Comparison of ENCODE assay signal across 1 cellular context in genomic region chr17:75783803-75784472, GRCh38.
TF ChIP-seq lines count a peak whose summit lies in the region.

No MANE protein-coding gene starts in this region.

TF ChIP-seq in K562, 482 proteins besides CTCF, POLR2A, EP300 and RAD21 (continued from another document and continues in another):
- TF ChIP-seq ZNF75A (CRISPR knock-in tag; IDR thresholded peaks at IDR 0.05), result 0 out of 2 replicates have a peak, but pooled peaks have one; percentile 7
- TF ChIP-seq STAG1 (CRISPR knock-in tag; IDR thresholded peaks at IDR 0.05; ENCODE audit: borderline replicate concordance), result no peak
- TF ChIP-seq SMARCA5 (IDR thresholded peaks at IDR 0.05), result no peak
- TF ChIP-seq SLC30A9 (CRISPR knock-in tag; IDR thresholded peaks at IDR 0.05), result no peak
- no peak for TF ChIP-seq SREBF2 (CRISPR knock-in tag; IDR thresholded peaks at IDR 0.05)
- no peak for TF ChIP-seq SIN3A (IDR thresholded peaks at IDR 0.05; ENCODE audit: borderline replicate concordance in 2 of 2, control insufficient read depth in 1 of 2, low read depth in 2 of 2, low read length in 2 of 2)
- TF ChIP-seq EHMT2 (IDR thresholded peaks at IDR 0.05), result no peak
- TF ChIP-seq CC2D1A (IDR thresholded peaks at IDR 0.05), result no peak
- no peak for TF ChIP-seq PPARD (CRISPR knock-in tag; IDR thresholded peaks at IDR 0.05)
- TF ChIP-seq CCAR2 (IDR thresholded peaks at IDR 0.05; ENCODE audit: low read depth, low read length), result no peak
- no peak for TF ChIP-seq ZNF239 (CRISPR knock-in tag; IDR thresholded peaks at IDR 0.05)
- TF ChIP-seq TAF15 (IDR thresholded peaks at IDR 0.05; ENCODE audit: low read depth, low read length), result no peak
- no peak for TF ChIP-seq BRCA1 (IDR thresholded peaks at IDR 0.05)
- no peak for TF ChIP-seq BRCA1 (CRISPR knock-in tag; IDR thresholded peaks at IDR 0.05)
- no peak for TF ChIP-seq MCM5 (IDR thresholded peaks at IDR 0.05; ENCODE audit: low read depth)
- TF ChIP-seq CBFA2T2 (conservative IDR thresholded peaks at IDR 0.05), result no peak
- TF ChIP-seq PHF21A (IDR thresholded peaks at IDR 0.05; ENCODE audit: borderline replicate concordance, low read depth), result no peak
- no peak for TF ChIP-seq TOE1 (IDR thresholded peaks at IDR 0.05; ENCODE audit: borderline replicate concordance)
- no peak for TF ChIP-seq TOE1 (CRISPR knock-in tag; IDR thresholded peaks at IDR 0.05; ENCODE audit: borderline replicate concordance, low read depth)
- no peak for TF ChIP-seq SRSF1 (IDR thresholded peaks at IDR 0.05; ENCODE audit: low read depth, low read length)
- TF ChIP-seq SMAD3 (CRISPR knock-in tag; conservative IDR thresholded peaks at IDR 0.05), result no peak
- TF ChIP-seq, protein P1, sequence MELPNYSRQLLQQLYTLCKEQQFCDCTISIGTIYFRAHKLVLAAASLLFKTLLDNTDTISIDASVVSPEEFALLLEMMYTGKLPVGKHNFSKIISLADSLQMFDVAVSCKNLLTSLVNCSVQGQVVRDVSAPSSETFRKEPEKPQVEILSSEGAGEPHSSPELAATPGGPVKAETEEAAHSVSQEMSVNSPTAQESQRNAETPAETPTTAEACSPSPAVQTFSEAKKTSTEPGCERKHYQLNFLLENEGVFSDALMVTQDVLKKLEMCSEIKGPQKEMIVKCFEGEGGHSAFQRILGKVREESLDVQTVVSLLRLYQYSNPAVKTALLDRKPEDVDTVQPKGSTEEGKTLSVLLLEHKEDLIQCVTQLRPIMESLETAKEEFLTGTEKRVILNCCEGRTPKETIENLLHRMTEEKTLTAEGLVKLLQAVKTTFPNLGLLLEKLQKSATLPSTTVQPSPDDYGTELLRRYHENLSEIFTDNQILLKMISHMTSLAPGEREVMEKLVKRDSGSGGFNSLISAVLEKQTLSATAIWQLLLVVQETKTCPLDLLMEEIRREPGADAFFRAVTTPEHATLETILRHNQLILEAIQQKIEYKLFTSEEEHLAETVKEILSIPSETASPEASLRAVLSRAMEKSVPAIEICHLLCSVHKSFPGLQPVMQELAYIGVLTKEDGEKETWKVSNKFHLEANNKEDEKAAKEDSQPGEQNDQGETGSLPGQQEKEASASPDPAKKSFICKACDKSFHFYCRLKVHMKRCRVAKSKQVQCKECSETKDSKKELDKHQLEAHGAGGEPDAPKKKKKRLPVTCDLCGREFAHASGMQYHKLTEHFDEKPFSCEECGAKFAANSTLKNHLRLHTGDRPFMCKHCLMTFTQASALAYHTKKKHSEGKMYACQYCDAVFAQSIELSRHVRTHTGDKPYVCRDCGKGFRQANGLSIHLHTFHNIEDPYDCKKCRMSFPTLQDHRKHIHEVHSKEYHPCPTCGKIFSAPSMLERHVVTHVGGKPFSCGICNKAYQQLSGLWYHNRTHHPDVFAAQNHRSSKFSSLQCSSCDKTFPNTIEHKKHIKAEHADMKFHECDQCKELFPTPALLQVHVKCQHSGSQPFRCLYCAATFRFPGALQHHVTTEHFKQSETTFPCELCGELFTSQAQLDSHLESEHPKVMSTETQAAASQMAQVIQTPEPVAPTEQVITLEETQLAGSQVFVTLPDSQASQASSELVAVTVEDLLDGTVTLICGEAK (IDR thresholded peaks at IDR 0.05), result no peak
- TF ChIP-seq, protein P1 (CRISPR knock-in tag; IDR thresholded peaks at IDR 0.05), result no peak
- TF ChIP-seq TCF7L2 (IDR thresholded peaks at IDR 0.05; ENCODE audit: low read depth, low read length), result no peak
- peak; percentile 12; the same call in 1 of the 2 replicates for TF ChIP-seq DPF2 (IDR thresholded peaks at IDR 0.05)
- no peak for TF ChIP-seq ARHGAP35 (IDR thresholded peaks at IDR 0.05; ENCODE audit: partially characterized antibody)
- no peak for TF ChIP-seq ZNF766 (CRISPR knock-in tag; conservative IDR thresholded peaks at IDR 0.05)
- TF ChIP-seq MTF1 (CRISPR knock-in tag; IDR thresholded peaks at IDR 0.05; ENCODE audit: borderline replicate concordance), result no peak
- TF ChIP-seq, protein P2, sequence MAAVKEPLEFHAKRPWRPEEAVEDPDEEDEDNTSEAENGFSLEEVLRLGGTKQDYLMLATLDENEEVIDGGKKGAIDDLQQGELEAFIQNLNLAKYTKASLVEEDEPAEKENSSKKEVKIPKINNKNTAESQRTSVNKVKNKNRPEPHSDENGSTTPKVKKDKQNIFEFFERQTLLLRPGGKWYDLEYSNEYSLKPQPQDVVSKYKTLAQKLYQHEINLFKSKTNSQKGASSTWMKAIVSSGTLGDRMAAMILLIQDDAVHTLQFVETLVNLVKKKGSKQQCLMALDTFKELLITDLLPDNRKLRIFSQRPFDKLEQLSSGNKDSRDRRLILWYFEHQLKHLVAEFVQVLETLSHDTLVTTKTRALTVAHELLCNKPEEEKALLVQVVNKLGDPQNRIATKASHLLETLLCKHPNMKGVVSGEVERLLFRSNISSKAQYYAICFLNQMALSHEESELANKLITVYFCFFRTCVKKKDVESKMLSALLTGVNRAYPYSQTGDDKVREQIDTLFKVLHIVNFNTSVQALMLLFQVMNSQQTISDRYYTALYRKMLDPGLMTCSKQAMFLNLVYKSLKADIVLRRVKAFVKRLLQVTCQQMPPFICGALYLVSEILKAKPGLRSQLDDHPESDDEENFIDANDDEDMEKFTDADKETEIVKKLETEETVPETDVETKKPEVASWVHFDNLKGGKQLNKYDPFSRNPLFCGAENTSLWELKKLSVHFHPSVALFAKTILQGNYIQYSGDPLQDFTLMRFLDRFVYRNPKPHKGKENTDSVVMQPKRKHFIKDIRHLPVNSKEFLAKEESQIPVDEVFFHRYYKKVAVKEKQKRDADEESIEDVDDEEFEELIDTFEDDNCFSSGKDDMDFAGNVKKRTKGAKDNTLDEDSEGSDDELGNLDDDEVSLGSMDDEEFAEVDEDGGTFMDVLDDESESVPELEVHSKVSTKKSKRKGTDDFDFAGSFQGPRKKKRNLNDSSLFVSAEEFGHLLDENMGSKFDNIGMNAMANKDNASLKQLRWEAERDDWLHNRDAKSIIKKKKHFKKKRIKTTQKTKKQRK (IDR thresholded peaks at IDR 0.05; ENCODE audit: borderline replicate concordance, low read depth, low read length), result no peak
- no peak for TF ChIP-seq ZNF668 (CRISPR knock-in tag; IDR thresholded peaks at IDR 0.05)
- TF ChIP-seq, protein P3, sequence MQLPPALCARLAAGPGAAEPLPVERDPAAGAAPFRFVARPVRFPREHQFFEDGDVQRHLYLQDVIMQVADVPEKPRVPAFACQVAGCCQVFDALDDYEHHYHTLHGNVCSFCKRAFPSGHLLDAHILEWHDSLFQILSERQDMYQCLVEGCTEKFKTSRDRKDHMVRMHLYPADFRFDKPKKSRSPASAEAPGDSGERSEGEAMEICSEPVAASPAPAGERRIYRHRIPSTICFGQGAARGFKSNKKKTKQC (CRISPR knock-in tag; IDR thresholded peaks at IDR 0.05), result no peak; the same call in 1 of the 2 replicates
- TF ChIP-seq PRPF4 (IDR thresholded peaks at IDR 0.05; ENCODE audit: insufficient read depth, low read depth, low read length, poor library complexity, severe bottlenecking), result no peak
- TF ChIP-seq NFRKB (IDR thresholded peaks at IDR 0.05; ENCODE audit: low read depth), result peak; percentile 84
- TF ChIP-seq BHLHE40 (IDR thresholded peaks at IDR 0.05; ENCODE audit: low read length), result no peak
- TF ChIP-seq SMARCA4 (IDR thresholded peaks at IDR 0.05), result 0 out of 2 replicates have a peak, but pooled peaks have one; percentile 12
- TF ChIP-seq DMBX1 (CRISPR knock-in tag; IDR thresholded peaks at IDR 0.05; ENCODE audit: borderline replicate concordance), result peak; percentile 32; the same call in 1 of the 2 replicates
- no peak for TF ChIP-seq ZMIZ1 (IDR thresholded peaks at IDR 0.05; ENCODE audit: low read depth in 2 of 2, low read length in 2 of 2)
- TF ChIP-seq ZNF589 (CRISPR knock-in tag; IDR thresholded peaks at IDR 0.05; ENCODE audit: low read depth), result peak; percentile 75; the same call in 1 of the 2 replicates
- no peak for TF ChIP-seq GABPB2 (CRISPR knock-in tag; conservative IDR thresholded peaks at IDR 0.05)
- no peak for TF ChIP-seq TSC22D4 (tag; IDR thresholded peaks at IDR 0.05)
- TF ChIP-seq, protein P4, sequence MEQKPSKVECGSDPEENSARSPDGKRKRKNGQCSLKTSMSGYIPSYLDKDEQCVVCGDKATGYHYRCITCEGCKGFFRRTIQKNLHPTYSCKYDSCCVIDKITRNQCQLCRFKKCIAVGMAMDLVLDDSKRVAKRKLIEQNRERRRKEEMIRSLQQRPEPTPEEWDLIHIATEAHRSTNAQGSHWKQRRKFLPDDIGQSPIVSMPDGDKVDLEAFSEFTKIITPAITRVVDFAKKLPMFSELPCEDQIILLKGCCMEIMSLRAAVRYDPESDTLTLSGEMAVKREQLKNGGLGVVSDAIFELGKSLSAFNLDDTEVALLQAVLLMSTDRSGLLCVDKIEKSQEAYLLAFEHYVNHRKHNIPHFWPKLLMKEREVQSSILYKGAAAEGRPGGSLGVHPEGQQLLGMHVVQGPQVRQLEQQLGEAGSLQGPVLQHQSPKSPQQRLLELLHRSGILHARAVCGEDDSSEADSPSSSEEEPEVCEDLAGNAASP (IDR thresholded peaks at IDR 0.05), result no peak
- no peak for TF ChIP-seq ZNF785 (CRISPR knock-in tag; IDR thresholded peaks at IDR 0.05)
- TF ChIP-seq PHF8 (IDR thresholded peaks at IDR 0.05; ENCODE audit: borderline replicate concordance, low read length), result no peak
- TF ChIP-seq DLX4 (CRISPR knock-in tag; IDR thresholded peaks at IDR 0.05), result no peak
- no peak for TF ChIP-seq NCOA4 (IDR thresholded peaks at IDR 0.05; ENCODE audit: partially characterized antibody)
- TF ChIP-seq, protein P5, sequence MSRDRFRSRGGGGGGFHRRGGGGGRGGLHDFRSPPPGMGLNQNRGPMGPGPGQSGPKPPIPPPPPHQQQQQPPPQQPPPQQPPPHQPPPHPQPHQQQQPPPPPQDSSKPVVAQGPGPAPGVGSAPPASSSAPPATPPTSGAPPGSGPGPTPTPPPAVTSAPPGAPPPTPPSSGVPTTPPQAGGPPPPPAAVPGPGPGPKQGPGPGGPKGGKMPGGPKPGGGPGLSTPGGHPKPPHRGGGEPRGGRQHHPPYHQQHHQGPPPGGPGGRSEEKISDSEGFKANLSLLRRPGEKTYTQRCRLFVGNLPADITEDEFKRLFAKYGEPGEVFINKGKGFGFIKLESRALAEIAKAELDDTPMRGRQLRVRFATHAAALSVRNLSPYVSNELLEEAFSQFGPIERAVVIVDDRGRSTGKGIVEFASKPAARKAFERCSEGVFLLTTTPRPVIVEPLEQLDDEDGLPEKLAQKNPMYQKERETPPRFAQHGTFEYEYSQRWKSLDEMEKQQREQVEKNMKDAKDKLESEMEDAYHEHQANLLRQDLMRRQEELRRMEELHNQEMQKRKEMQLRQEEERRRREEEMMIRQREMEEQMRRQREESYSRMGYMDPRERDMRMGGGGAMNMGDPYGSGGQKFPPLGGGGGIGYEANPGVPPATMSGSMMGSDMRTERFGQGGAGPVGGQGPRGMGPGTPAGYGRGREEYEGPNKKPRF (IDR thresholded peaks at IDR 0.05; ENCODE audit: low read depth, low read length), result no peak
- TF ChIP-seq ZNF507 (tag; conservative IDR thresholded peaks at IDR 0.05), result no peak
